In the genomic region with DNA sequence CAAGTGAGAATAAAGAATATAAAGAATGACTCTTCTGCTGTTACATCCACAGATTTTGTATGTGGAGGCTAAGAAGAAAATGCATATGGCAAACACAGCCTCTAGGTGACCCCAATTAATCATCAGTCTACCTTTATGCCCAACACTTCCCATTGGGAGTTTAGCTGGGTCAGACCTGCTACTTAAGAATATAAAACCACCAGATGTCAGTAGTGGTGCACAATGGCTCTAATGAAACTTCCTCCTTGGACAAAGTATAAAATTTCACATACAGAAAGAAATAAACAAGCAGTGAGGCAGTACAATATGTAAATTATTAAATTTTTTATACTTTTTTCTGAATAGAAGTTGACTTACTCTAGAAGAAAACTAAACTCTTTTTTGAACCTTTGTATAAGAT, we compare ENCODE assay signal across 10 cellular contexts.
DNase-seq lines count a peak whose midpoint lies in the region; TF ChIP-seq lines count a peak whose summit lies in the region.
"Had no signal": no experiment of that assay in that cellular context is flagged by ENCODE, and none has a peak within 500 bp of the region (broad histone marks: within the 10 kb centered on the region; RNA-seq: fewer than 3 reads in every experiment).

No MANE protein-coding gene starts in this region.

- H3K4me1 Mint-ChIP-seq in endodermal cell (no peaks in the 10 kb centered on the region), neural progenitor cell (no peaks in the 10 kb centered on the region)

- TF ChIP-seq POLR2A in NB4 (IDR thresholded peaks at IDR 0.05; ENCODE audit: extremely low read depth, insufficient read length): no peak

- no peak overlapping the region for H3K4me3 Mint-ChIP-seq in endodermal cell
- H3K4me3 Mint-ChIP-seq in neural progenitor cell: no peak overlapping the region

- H3K79me2 ChIP-seq in neural progenitor cell (ENCODE audit: low read depth): no peaks in the 10 kb centered on the region

- H3K4me3 ChIP-seq in NB4 (ENCODE audit: low read depth, low read length): no peak overlapping the region
- no peak overlapping the region for H3K4me3 ChIP-seq in endodermal cell (ENCODE audit: low read length)
- H3K4me3 ChIP-seq in neural progenitor cell: no peak overlapping the region

- DNase-seq in DMS53 treated with DMSO at 0.1 percent for 48 hours (lab: John Stamatoyannopoulos, UW; ENCODE audit: unreplicated experiment): peak; percentile 32
- peak; percentile 16 for DNase-seq in NB4 (ENCODE audit: low read depth)
- no peak for DNase-seq in endodermal cell
- peak; percentile 34 for DNase-seq in neural progenitor cell (ENCODE audit: low spot score)
- DNase-seq in SW 1271 (lab: John Stamatoyannopoulos, UW): no peak
- DNase-seq in NCI-H1436 (lab: John Stamatoyannopoulos, UW): no peak
- no peak for DNase-seq in NCI-H146 treated with DMSO at 0.1 percent for 48 hours (lab: John Stamatoyannopoulos, UW; ENCODE audit: unreplicated experiment)
- DNase-seq in SKM-1 (lab: John Stamatoyannopoulos, UW; ENCODE audit: unreplicated experiment): no peak
- DNase-seq: central memory CD4-positive, alpha-beta T cell had no signal

- H3K4me2 ChIP-seq in neural progenitor cell: no peak overlapping the region

- no peaks in the 10 kb centered on the region for H3K9me3 ChIP-seq in endodermal cell (ENCODE audit: control insufficient read depth, low read length)
- no peaks in the 10 kb centered on the region for H3K9me3 ChIP-seq in neural progenitor cell (ENCODE audit: low read depth)

- H3K27me3 ChIP-seq in endodermal cell (ENCODE audit: control insufficient read depth, insufficient read depth, low read length, poor library complexity, severe bottlenecking): no peaks in the 10 kb centered on the region
- H3K27me3 ChIP-seq in neural progenitor cell: no peaks in the 10 kb centered on the region

- H3K36me3 ChIP-seq in endodermal cell (ENCODE audit: control insufficient read depth, insufficient read depth, low read length) (no peaks in the 10 kb centered on the region), neural progenitor cell (no peaks in the 10 kb centered on the region)

- H3K27me3 Mint-ChIP-seq in endodermal cell (ENCODE audit: insufficient read depth) (no peaks in the 10 kb centered on the region), neural progenitor cell (ENCODE audit: insufficient read depth, low read depth) (no peaks in the 10 kb centered on the region)

- H3F3A ChIP-seq in neural progenitor cell (ENCODE audit: low read depth): no peaks in the 10 kb centered on the region

- H3K9ac ChIP-seq in endodermal cell (ENCODE audit: extremely low read depth, low read length, poor library complexity, severe bottlenecking): no peak overlapping the region
- no peak overlapping the region for H3K9ac ChIP-seq in neural progenitor cell

- H3K36me3 Mint-ChIP-seq in endodermal cell (ENCODE audit: low read depth) (no peaks in the 10 kb centered on the region), neural progenitor cell (no peaks in the 10 kb centered on the region)

- H4K20me1 ChIP-seq in neural progenitor cell (ENCODE audit: low read depth): no peaks in the 10 kb centered on the region

- H3K27ac Mint-ChIP-seq in endodermal cell (no peak overlapping the region), neural progenitor cell (no peak overlapping the region)

- no peak for TF ChIP-seq CTCF in NB4 (IDR thresholded peaks at IDR 0.05; ENCODE audit: low read depth, low read length)
- TF ChIP-seq CTCF in endodermal cell (conservative IDR thresholded peaks at IDR 0.05): peak; percentile 71
- TF ChIP-seq CTCF in neural progenitor cell (IDR thresholded peaks at IDR 0.05): peak; percentile 54

- H3K4me1 ChIP-seq in endodermal cell (ENCODE audit: control insufficient read depth, insufficient read depth, low read length) (no peaks in the 10 kb centered on the region), neural progenitor cell (no peaks in the 10 kb centered on the region)

- H3K9me3 Mint-ChIP-seq in endodermal cell (no peaks in the 10 kb centered on the region), neural progenitor cell (peaks cover 2% of the 10 kb centered on the region)

- H2AFZ ChIP-seq in neural progenitor cell (replicated peaks): no peak overlapping the region

- no peak overlapping the region for H3K27ac ChIP-seq in endodermal cell (ENCODE audit: low read depth, low read length)
- no peak overlapping the region for H3K27ac ChIP-seq in neural progenitor cell
- H3K27ac ChIP-seq: HL-60 had no signal

Comparison
In these comparisons a context has a peak if more than half of its experiments do, and no peak if none do; other contexts are left out.
1. DNase-seq: peak in DMS53 treated with DMSO at 0.1 percent for 48 hours (single experiment), NB4 (single experiment) and neural progenitor cell (single experiment); none in endodermal cell (single experiment), SW 1271 (0 of 2), NCI-H1436 (single experiment), NCI-H146 treated with DMSO at 0.1 percent for 48 hours (single experiment) and SKM-1 (single experiment).